14 cellular contexts compared by ENCODE assay signal in the genomic region with DNA sequence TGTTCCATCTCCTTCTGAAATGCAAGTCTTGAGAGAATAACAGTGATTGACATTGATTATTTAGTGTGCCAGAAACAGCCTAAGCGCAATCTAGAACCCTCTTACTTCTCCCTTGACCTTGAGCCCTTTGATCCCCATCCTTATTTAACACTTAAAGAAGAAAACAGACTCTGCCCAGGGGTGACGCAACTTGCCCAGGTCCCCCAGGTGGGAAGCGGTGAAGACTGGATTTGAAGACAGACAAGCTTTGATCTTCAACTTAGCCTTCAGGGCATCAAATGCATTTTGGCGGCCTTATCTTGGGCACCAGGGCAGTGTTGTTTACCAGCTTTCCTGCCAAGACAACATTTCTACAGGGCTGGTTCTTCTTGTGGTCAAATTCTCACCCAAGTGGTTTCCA. TPM values are rescaled to one million over a fixed set of nuclear protein-coding genes. Genes with fewer than 3 reads are reported as not detected.
DNase-seq lines count a peak whose midpoint lies in the region; ATAC-seq and TF ChIP-seq lines count a peak whose summit lies in the region.
"Had no signal": no experiment of that assay in that cellular context is flagged by ENCODE, and none has a peak within 500 bp of the region (broad histone marks: within the 10 kb centered on the region; RNA-seq: fewer than 3 reads in every experiment).

No MANE protein-coding gene starts in this region.

- intact Hi-C loops in left ventricle myocardium inferior (cut with micrococcal nuclease): no loop called here
- intact Hi-C loops in Right ventricle myocardium superior (cut with DNase I): no loop called here
- intact Hi-C loops in OCI-LY7 (cut with micrococcal nuclease; ENCODE audit: unreplicated experiment): loop anchor here (1.0 kb wide), 1 partner anchor 9 kb away; the partner anchor contains the start of gene CIITA
- intact Hi-C loops in lower lobe of right lung (cut with DNase I): no loop called here
- intact Hi-C loops in upper lobe of right lung (cut with DNase I): no loop called here

- H3K27me3 ChIP-seq in left ventricle myocardium inferior (ENCODE audit: low read depth) (no peaks in the 10 kb centered on the region), lower lobe of right lung (ENCODE audit: low read depth) (no peaks in the 10 kb centered on the region), upper lobe of right lung (no peaks in the 10 kb centered on the region)
- H3K27me3 ChIP-seq: colonic mucosa, SJCRH30 had no signal

- DNase-seq in left ventricle myocardium inferior (no peak), Right ventricle myocardium superior (no peak), OCI-LY7 (ENCODE audit: low spot score) (peak; percentile 43), lower lobe of right lung (no peak), upper lobe of right lung (peak; percentile 40), HT-29 (ENCODE audit: low spot score) (no peak), NCI-H82 (lab: John Stamatoyannopoulos, UW) (no peak)
- DNase-seq: activated CD4-positive, CD25-positive, alpha-beta regulatory T cell; activated T-cell treated with anti-CD3 and anti-CD28 coated beads, Interleukin-2, amount 50 U/mL, for 24 hours; DMS 273 treated with DMSO at 0.1 percent for 48 hours; SJCRH30 had no signal

- BruUV-seq in OCI-LY7 (replicated peaks; lab: Mats Ljungman, UMichigan): TSS peak; percentile 88

- CTCF ChIA-PET in OCI-LY7 (lab: Charles Lee; ENCODE audit: unreplicated experiment): interaction anchor here (1.4 kb wide), 1 partner anchor 10 kb away, joined by 5 read pairs; no protein-coding TSS in a partner anchor

- H4K20me1 ChIP-seq in OCI-LY7 (ENCODE audit: insufficient read depth, low read length): no peaks in the 10 kb centered on the region

- H3K9me3 ChIP-seq in left ventricle myocardium inferior (replicated peaks) (no peaks in the 10 kb centered on the region), OCI-LY7 (ENCODE audit: low read length) (no peaks in the 10 kb centered on the region), lower lobe of right lung (no peaks in the 10 kb centered on the region), upper lobe of right lung (no peaks in the 10 kb centered on the region)
- H3K9me3 ChIP-seq: colonic mucosa, SJCRH30 had no signal

- peak overlapping the region; percentile 41 for H3K4me3 ChIP-seq in left ventricle myocardium inferior
- peak overlapping the region; percentile 59 for H3K4me3 ChIP-seq in OCI-LY7 (ENCODE audit: low read depth, low read length, poor library complexity, severe bottlenecking)
- H3K4me3 ChIP-seq in lower lobe of right lung: peak overlapping the region; percentile 35
- H3K4me3 ChIP-seq in upper lobe of right lung: peak overlapping the region; percentile 8
- H3K4me3 ChIP-seq: SJCRH30 had no signal

- H3K4me2 ChIP-seq in OCI-LY7 (ENCODE audit: low read length): peak overlapping the region; percentile 85

- H3K36me3 ChIP-seq in left ventricle myocardium inferior (no peaks in the 10 kb centered on the region), OCI-LY7 (ENCODE audit: insufficient read depth, low read length) (no peaks in the 10 kb centered on the region), lower lobe of right lung (no peaks in the 10 kb centered on the region), upper lobe of right lung (no peaks in the 10 kb centered on the region)
- H3K36me3 ChIP-seq: colonic mucosa, SJCRH30 had no signal

- peak overlapping the region; percentile 20; the same call in 1 of the 2 replicates for H2AFZ ChIP-seq in OCI-LY7 (ENCODE audit: low read length)

- H3K27ac ChIP-seq in left ventricle myocardium inferior (replicated peaks) (peak overlapping the region; percentile 81), OCI-LY7 (ENCODE audit: low read depth, low read length, poor library complexity, severe bottlenecking) (peak overlapping the region; percentile 83), lower lobe of right lung (peak overlapping the region; percentile 71), upper lobe of right lung (peak overlapping the region; percentile 44)
- H3K27ac ChIP-seq: colonic mucosa, SJCRH30 had no signal

- H3K79me2 ChIP-seq in OCI-LY7 (ENCODE audit: insufficient read depth, low read depth, low read length): no peaks in the 10 kb centered on the region; the same call in 1 of the 2 replicates

- no peaks in the 10 kb centered on the region for H3K9me2 ChIP-seq in OCI-LY7 (ENCODE audit: insufficient read depth, low read length)

- H3K4me1 ChIP-seq in left ventricle myocardium inferior (peaks cover 56% of the 10 kb centered on the region), OCI-LY7 (ENCODE audit: insufficient read depth, low read length, poor library complexity, severe bottlenecking) (peaks cover 70% of the 10 kb centered on the region), lower lobe of right lung (peaks cover 56% of the 10 kb centered on the region), upper lobe of right lung (peaks cover 45% of the 10 kb centered on the region)
- H3K4me1 ChIP-seq: SJCRH30 had no signal

- POLR2A ChIA-PET in OCI-LY7 (lab: Charles Lee): interaction anchor here (1.2 kb wide), 1 partner anchor 22 kb away, joined by 7 read pairs; no protein-coding TSS in a partner anchor

- TF ChIP-seq CTCF in left ventricle myocardium inferior (IDR thresholded peaks at IDR 0.05; ENCODE audit: borderline replicate concordance): no peak
- no peak for TF ChIP-seq CTCF in OCI-LY7 (conservative IDR thresholded peaks at IDR 0.05; ENCODE audit: low read length)
- no peak for TF ChIP-seq CTCF in lower lobe of right lung (IDR thresholded peaks at IDR 0.05)
- TF ChIP-seq CTCF in upper lobe of right lung (IDR thresholded peaks at IDR 0.05): no peak

- ATAC-seq in Right ventricle myocardium superior (ENCODE audit: poor library complexity) (no peak), lower lobe of right lung (no peak), upper lobe of right lung (no peak), GM19395 (IDR thresholded peaks at IDR 0.05; ENCODE audit: unreplicated experiment) (no peak)

RNA-seq across cellular contexts. Expression of gene CIITA, which starts 8.9 kb away (rescaled TPM):
- total RNA-seq in left ventricle myocardium inferior (9.4 TPM), Right ventricle myocardium superior (7.9 TPM), OCI-LY7 (2022) (101 and 124 TPM in 2 replicates), lower lobe of right lung (119 TPM), upper lobe of right lung (78.9 TPM)
- total RNA-seq in OCI-LY7 (2014; rRNA removed; shearing (Covaris generic)): 56.1 and 68.7 TPM in 2 replicates
- not detected in 2 replicates for total RNA-seq in HT-29 (2014; rRNA removed; shearing (Covaris generic))

RNA-seq across cellular contexts. Expression of gene TVP23A, which starts 49.5 kb away (rescaled TPM):
- total RNA-seq in left ventricle myocardium inferior: 0.22 TPM
- 0.19 TPM for total RNA-seq in Right ventricle myocardium superior
- 0.23 and 0.57 TPM in 2 replicates for total RNA-seq in OCI-LY7 (2014; rRNA removed; shearing (Covaris generic))
- not detected in 2 replicates for total RNA-seq in OCI-LY7 (2022)
- total RNA-seq in lower lobe of right lung: 0.24 TPM
- 0.69 TPM for total RNA-seq in upper lobe of right lung
- total RNA-seq in HT-29 (2014; rRNA removed; shearing (Covaris generic)): not detected in 2 replicates
- total RNA-seq: HT1080, SJCRH30 had no signal

Comparison
In these comparisons a context has a peak if more than half of its experiments do, and no peak if none do; other contexts are left out.
1. DNase-seq: peak in OCI-LY7 (single experiment) and upper lobe of right lung (single experiment); none in left ventricle myocardium inferior (single experiment), Right ventricle myocardium superior (single experiment), lower lobe of right lung (single experiment), HT-29 (single experiment) and NCI-H82 (single experiment).
2. H3K4me3 ChIP-seq: peak in every context shown above with its lines; median percentile 59 in OCI-LY7; 41 in left ventricle myocardium inferior; 35 in lower lobe of right lung; 8 in upper lobe of right lung.
3. Peak in every context shown above with its lines, with median percentiles within 50 percentile points of each other: H3K27ac ChIP-seq.